Comparison of ENCODE assay signal across 8 cellular contexts in genomic region chr4:10019521-10020051, GRCh38. TPM values are rescaled to one million over a fixed set of nuclear protein-coding genes. Genes with fewer than 3 reads are reported as not detected.
DNase-seq lines count a peak whose midpoint lies in the region; ATAC-seq and TF ChIP-seq lines count a peak whose summit lies in the region.

No MANE protein-coding gene starts in this region.

- H3K27ac ChIP-seq in adipose tissue (ENCODE audit: low read depth, low read length) (peak overlapping the region; percentile 13), stomach smooth muscle (ENCODE audit: low read length) (peak overlapping the region; percentile 87)

- H3K4me1 ChIP-seq in stomach smooth muscle (ENCODE audit: control insufficient read depth, insufficient read depth, low read length): peaks cover 20% of the 10 kb centered on the region

- peaks cover 0 to 13% of the 10 kb centered on the region in 2 donors for H3K4me1 Mint-ChIP-seq in immature natural killer cell

- H3K9ac ChIP-seq in stomach smooth muscle (ENCODE audit: low read length in 2 of 2): peak overlapping the region; percentile 65 to 82

- no peaks in the 10 kb centered on the region for H3K36me3 ChIP-seq in stomach smooth muscle (ENCODE audit: control insufficient read depth in 2 of 2, insufficient read depth in 2 of 2, low read length in 2 of 2)

- peak overlapping the region; percentile 86 to 97 (median 93) for H3K27ac Mint-ChIP-seq in immature natural killer cell

- peak overlapping the region; percentile 47 to 78 for H3K4me3 ChIP-seq in stomach smooth muscle (ENCODE audit: low read length in 2 of 2)

- H3K9me3 Mint-ChIP-seq in immature natural killer cell: no peaks in the 10 kb centered on the region

- peak overlapping the region; percentile 84 to 91 (median 89) for H3K4me3 Mint-ChIP-seq in immature natural killer cell

- peak; percentile 52 for DNase-seq in DMS53 (lab: John Stamatoyannopoulos, UW)
- DNase-seq in DMS53 treated with DMSO at 0.1 percent for 48 hours (lab: John Stamatoyannopoulos, UW; ENCODE audit: unreplicated experiment): no peak
- DNase-seq in immature natural killer cell: no peak
- no peak for DNase-seq in NCI-H1092 (lab: John Stamatoyannopoulos, UW)

- H3K36me3 Mint-ChIP-seq in immature natural killer cell: no peaks in the 10 kb centered on the region

- no peaks in the 10 kb centered on the region for H3K9me3 ChIP-seq in stomach smooth muscle (ENCODE audit: control insufficient read depth in 2 of 2, low read length in 2 of 2)

- ATAC-seq in SK-N-SH treated with all-trans-retinoic acid at 6 μM for 48 hours: no peak
- ATAC-seq in HG02610 (IDR thresholded peaks at IDR 0.05; ENCODE audit: unreplicated experiment): no peak

- H3K27me3 Mint-ChIP-seq in immature natural killer cell (ENCODE audit: low read depth in 3 of 3): peaks cover 2 to 9% (median 3%) of the 10 kb centered on the region in 3 donors

- 61 to 73% (median 70%) methylated on average over 9 of the region's 9 CpGs for WGBS in adipose tissue, 3 donors

- H3K27me3 ChIP-seq in stomach smooth muscle (ENCODE audit: control insufficient read depth in 1 of 2, insufficient read depth in 2 of 2, low read length in 2 of 2): no peaks in the 10 kb centered on the region

TF ChIP-seq in SK-N-SH treated with all-trans-retinoic acid at 6 μM for 48 hours, 23 proteins besides CTCF, POLR2A, EP300 and RAD21:
- TF ChIP-seq ZFP3 (CRISPR knock-in tag; IDR thresholded peaks at IDR 0.05): no peak
TF ChIP-seq in SK-N-SH treated with all-trans-retinoic acid at 6 μM for 48 hours: peak in this region for 0.

RNA-seq across cellular contexts. Expression of gene SLC2A9, which starts 1.7 kb away (rescaled TPM):
- 1 to 10 TPM; 2.0 to 6.5 (median 2.5) TPM for polyA plus RNA-seq in adipose tissue
- 1 to 10 TPM in 2 of 3 donors, not detected in 1; 1.4 to 2.3 TPM for polyA plus RNA-seq in immature natural killer cell
